Comparison of ENCODE assay signal across 9 cellular contexts in the genomic region with DNA sequence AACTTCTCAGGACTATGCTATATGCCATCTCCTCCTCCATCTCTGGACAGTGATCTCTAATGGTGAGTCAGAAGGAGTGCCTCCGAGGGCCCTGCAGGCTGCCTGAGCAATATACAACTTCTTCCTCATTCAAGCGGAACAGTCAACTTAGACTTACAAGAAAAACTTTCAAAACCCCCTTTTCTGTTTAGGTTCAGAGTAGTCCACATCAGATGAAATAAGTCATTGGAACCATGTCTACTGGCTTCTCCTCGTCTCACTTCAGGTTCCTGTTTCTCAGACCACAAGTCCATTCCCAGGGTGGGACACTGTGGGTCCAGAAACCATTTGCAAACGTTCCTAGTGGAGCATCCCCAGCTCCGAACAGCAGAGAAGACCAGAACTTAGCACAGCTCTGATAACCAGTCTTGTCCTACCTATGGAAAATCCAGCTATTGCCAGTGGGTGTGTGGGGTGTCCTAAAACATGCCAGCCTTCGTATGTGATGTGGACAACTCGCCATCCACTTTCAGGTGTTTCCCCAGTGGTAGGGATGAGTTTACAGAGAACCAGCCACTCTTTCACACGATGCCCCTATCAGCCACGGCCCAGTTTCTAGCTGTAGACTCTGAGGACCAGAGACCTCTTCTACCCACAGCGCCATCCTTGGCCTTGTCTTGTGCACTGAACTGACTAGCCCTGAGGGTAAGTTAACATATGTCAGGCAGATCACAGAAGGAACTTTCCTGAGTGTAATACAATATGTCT. TPM values are rescaled to one million over a fixed set of nuclear protein-coding genes. Genes with fewer than 3 reads are reported as not detected.
DNase-seq lines count a peak whose midpoint lies in the region; ATAC-seq and TF ChIP-seq lines count a peak whose summit lies in the region.
"Had no signal": no experiment of that assay in that cellular context is flagged by ENCODE, and none has a peak within 500 bp of the region (broad histone marks: within the 10 kb centered on the region; RNA-seq: fewer than 3 reads in every experiment).

No MANE protein-coding gene starts in this region.

- peak; percentile 69 for ATAC-seq in GM18867 (IDR thresholded peaks at IDR 0.05; ENCODE audit: unreplicated experiment)
- peak; percentile 77 for ATAC-seq in GM21825 (IDR thresholded peaks at IDR 0.05; ENCODE audit: unreplicated experiment)
- ATAC-seq in memory B cell (ENCODE audit: low read depth): peak; percentile 73

- H3K9me3 Mint-ChIP-seq in memory B cell: no peaks in the 10 kb centered on the region

- no peak for TF ChIP-seq POLR2A in ovary (IDR thresholded peaks at IDR 0.05)

- TF ChIP-seq CTCF in HL-60 (IDR thresholded peaks at IDR 0.05; ENCODE audit: insufficient read depth, low read length): no peak
- TF ChIP-seq CTCF in ovary (IDR thresholded peaks at IDR 0.05): no peak

- peaks cover 36% of the 10 kb centered on the region for H3K36me3 Mint-ChIP-seq in memory B cell

- H3K9me3 ChIP-seq in ovary: no peaks in the 10 kb centered on the region

- H3K27me3 ChIP-seq in HL-60 (ENCODE audit: insufficient read depth, poor library complexity, severe bottlenecking) (no peaks in the 10 kb centered on the region), ovary (no peaks in the 10 kb centered on the region)

- 67 to 79% (median 69%) methylated on average over 10 of the region's 10 CpGs for WGBS in ovary, 3 donors

- peak overlapping the region; percentile 91 for H3K27ac Mint-ChIP-seq in memory B cell
- H3K27ac Mint-ChIP-seq: H9 had no signal

- H3K27ac ChIP-seq in HL-60 (replicated peaks): peak overlapping the region; percentile 45
- no peak overlapping the region for H3K27ac ChIP-seq in ovary

- no peaks in the 10 kb centered on the region for H3K4me1 ChIP-seq in ovary (ENCODE audit: insufficient read depth)

- no peaks in the 10 kb centered on the region for H3K36me3 ChIP-seq in ovary

- H3K27me3 Mint-ChIP-seq in memory B cell: no peaks in the 10 kb centered on the region

- intact Hi-C loops in ovary (cut with DNase I): no loop called here

- peaks cover 44% of the 10 kb centered on the region for H3K4me1 Mint-ChIP-seq in memory B cell

- peak overlapping the region; percentile 51 for H3K4me3 Mint-ChIP-seq in memory B cell
- H3K4me3 Mint-ChIP-seq: H9 had no signal

- DNase-seq in HL-60 (ENCODE audit: low read depth in 1 of 2, low spot score in 1 of 2): peak in 1 of 2 experiments; percentile 69
- DNase-seq in memory B cell (ENCODE audit: low spot score in 2 of 2): no peak
- no peak for DNase-seq in activated gamma-delta T cell treated with Interleukin-2 at 50 U/mL for 16 hours
- DNase-seq in hypothalamus (lab: John Stamatoyannopoulos, UW): no peak
- DNase-seq in ovary: no peak
- DNase-seq in KG1 (lab: John Stamatoyannopoulos, UW): no peak
- DNase-seq: H9 had no signal

- no peak for TF ChIP-seq EP300 in ovary (IDR thresholded peaks at IDR 0.05)

- H3K4me3 ChIP-seq in HL-60 (replicated peaks; ENCODE audit: insufficient read depth, low read length) (no peak overlapping the region), ovary (no peak overlapping the region)

RNA-seq across cellular contexts. Expression of a gene that starts 32.7 kb away (rescaled TPM):
- total RNA-seq in ovary: 10 to 100 TPM in 3 of 7 donors, 1 to 10 TPM in 4; 7.5 to 12.5 (median 9.5) TPM
- 10 to 100 TPM in 1 of 2 donors, 1 to 10 TPM in 1; 4.9 to 10.1 TPM for polyA plus RNA-seq in ovary

RNA-seq across cellular contexts. Expression of a gene that starts 54.1 kb away (rescaled TPM):
- 10 to 100 TPM in 5 of 7 donors, 1 to 10 TPM in 2; 4.6 to 19.3 (median 13.5) TPM for total RNA-seq in ovary
- 10 to 100 TPM in 1 of 2 donors, 1 to 10 TPM in 1; 6.6 to 37.9 TPM for polyA plus RNA-seq in ovary
